In genomic region chr5:91941590-91941989, GRCh38 we compare ENCODE assay signal across 1 cellular context.
TF ChIP-seq lines count a peak whose summit lies in the region.

No MANE protein-coding gene starts in this region.

TF ChIP-seq in HEK293, 187 proteins besides CTCF, POLR2A, EP300 and RAD21 (continued from another document):
- TF ChIP-seq ZNF513 (tag by site-specific recombination; IDR thresholded peaks at IDR 0.05), result no peak
